ENCODE assay signal across 1 cellular context in the genomic region with DNA sequence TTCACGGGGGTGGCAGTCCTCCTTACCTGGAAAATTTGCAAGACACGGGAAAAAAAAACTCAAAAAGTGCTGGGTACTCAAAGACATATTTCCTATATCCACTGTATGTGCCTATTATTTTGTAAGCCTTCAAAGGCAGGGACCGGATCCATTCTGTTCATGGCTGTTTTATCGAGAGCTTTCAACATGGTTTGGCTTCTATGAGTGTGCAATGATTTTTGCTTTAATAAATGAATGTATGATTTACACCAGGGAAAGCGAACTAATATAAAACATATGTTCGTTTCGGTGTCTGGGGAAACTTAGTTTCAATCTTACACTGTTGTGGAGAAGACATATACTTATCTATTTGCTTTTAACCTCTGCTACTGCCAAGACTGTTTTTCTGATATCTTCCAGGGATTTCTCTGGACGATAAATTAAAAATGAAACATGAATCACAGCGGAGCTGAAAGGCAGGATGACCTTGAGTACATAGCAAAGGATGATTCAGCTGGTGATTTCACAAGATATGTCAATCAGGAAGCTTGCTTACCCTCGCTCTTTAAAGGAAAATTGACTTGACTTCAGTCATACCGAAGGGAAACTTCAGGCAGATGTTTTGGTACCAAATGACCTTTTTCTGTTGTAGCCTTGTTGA.
TF ChIP-seq lines count a peak whose summit lies in the region.

No MANE protein-coding gene starts in this region.

TF ChIP-seq in WTC11, 78 proteins besides CTCF, POLR2A, EP300 and RAD21 (continued from another document):
- TF ChIP-seq, protein P1, sequence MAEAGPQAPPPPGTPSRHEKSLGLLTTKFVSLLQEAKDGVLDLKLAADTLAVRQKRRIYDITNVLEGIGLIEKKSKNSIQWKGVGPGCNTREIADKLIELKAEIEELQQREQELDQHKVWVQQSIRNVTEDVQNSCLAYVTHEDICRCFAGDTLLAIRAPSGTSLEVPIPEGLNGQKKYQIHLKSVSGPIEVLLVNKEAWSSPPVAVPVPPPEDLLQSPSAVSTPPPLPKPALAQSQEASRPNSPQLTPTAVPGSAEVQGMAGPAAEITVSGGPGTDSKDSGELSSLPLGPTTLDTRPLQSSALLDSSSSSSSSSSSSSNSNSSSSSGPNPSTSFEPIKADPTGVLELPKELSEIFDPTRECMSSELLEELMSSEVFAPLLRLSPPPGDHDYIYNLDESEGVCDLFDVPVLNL (CRISPR knock-in tag; IDR thresholded peaks at IDR 0.05; ENCODE audit: borderline replicate concordance, low read depth), result no peak
- TF ChIP-seq USF1 (CRISPR knock-in tag; IDR thresholded peaks at IDR 0.05), result no peak
- TF ChIP-seq, protein P2, sequence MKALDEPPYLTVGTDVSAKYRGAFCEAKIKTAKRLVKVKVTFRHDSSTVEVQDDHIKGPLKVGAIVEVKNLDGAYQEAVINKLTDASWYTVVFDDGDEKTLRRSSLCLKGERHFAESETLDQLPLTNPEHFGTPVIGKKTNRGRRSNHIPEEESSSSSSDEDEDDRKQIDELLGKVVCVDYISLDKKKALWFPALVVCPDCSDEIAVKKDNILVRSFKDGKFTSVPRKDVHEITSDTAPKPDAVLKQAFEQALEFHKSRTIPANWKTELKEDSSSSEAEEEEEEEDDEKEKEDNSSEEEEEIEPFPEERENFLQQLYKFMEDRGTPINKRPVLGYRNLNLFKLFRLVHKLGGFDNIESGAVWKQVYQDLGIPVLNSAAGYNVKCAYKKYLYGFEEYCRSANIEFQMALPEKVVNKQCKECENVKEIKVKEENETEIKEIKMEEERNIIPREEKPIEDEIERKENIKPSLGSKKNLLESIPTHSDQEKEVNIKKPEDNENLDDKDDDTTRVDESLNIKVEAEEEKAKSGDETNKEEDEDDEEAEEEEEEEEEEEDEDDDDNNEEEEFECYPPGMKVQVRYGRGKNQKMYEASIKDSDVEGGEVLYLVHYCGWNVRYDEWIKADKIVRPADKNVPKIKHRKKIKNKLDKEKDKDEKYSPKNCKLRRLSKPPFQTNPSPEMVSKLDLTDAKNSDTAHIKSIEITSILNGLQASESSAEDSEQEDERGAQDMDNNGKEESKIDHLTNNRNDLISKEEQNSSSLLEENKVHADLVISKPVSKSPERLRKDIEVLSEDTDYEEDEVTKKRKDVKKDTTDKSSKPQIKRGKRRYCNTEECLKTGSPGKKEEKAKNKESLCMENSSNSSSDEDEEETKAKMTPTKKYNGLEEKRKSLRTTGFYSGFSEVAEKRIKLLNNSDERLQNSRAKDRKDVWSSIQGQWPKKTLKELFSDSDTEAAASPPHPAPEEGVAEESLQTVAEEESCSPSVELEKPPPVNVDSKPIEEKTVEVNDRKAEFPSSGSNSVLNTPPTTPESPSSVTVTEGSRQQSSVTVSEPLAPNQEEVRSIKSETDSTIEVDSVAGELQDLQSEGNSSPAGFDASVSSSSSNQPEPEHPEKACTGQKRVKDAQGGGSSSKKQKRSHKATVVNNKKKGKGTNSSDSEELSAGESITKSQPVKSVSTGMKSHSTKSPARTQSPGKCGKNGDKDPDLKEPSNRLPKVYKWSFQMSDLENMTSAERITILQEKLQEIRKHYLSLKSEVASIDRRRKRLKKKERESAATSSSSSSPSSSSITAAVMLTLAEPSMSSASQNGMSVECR (CRISPR knock-in tag; IDR thresholded peaks at IDR 0.05; ENCODE audit: borderline replicate concordance), result no peak
- TF ChIP-seq MLX (CRISPR knock-in tag; IDR thresholded peaks at IDR 0.05), result no peak
- TF ChIP-seq PRDM15 (CRISPR knock-in tag; IDR thresholded peaks at IDR 0.05), result no peak
- TF ChIP-seq MYBL2 (CRISPR knock-in tag; IDR thresholded peaks at IDR 0.05), result no peak
- TF ChIP-seq, protein P3, sequence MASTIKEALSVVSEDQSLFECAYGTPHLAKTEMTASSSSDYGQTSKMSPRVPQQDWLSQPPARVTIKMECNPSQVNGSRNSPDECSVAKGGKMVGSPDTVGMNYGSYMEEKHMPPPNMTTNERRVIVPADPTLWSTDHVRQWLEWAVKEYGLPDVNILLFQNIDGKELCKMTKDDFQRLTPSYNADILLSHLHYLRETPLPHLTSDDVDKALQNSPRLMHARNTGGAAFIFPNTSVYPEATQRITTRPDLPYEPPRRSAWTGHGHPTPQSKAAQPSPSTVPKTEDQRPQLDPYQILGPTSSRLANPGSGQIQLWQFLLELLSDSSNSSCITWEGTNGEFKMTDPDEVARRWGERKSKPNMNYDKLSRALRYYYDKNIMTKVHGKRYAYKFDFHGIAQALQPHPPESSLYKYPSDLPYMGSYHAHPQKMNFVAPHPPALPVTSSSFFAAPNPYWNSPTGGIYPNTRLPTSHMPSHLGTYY (CRISPR knock-in tag; IDR thresholded peaks at IDR 0.05), result no peak
- TF ChIP-seq ELF4 (CRISPR knock-in tag; IDR thresholded peaks at IDR 0.05; ENCODE audit: low read depth), result no peak
- TF ChIP-seq JAZF1 (CRISPR knock-in tag; IDR thresholded peaks at IDR 0.05), result no peak
- TF ChIP-seq MXD4 (CRISPR knock-in tag; IDR thresholded peaks at IDR 0.05; ENCODE audit: borderline replicate concordance), result no peak
- TF ChIP-seq ZBTB21 (CRISPR knock-in tag; IDR thresholded peaks at IDR 0.05; ENCODE audit: borderline replicate concordance), result no peak
- TF ChIP-seq ZNF281 (CRISPR knock-in tag; IDR thresholded peaks at IDR 0.05), result no peak
TF ChIP-seq in WTC11: peak in this region for 0.
